In the genomic region with DNA sequence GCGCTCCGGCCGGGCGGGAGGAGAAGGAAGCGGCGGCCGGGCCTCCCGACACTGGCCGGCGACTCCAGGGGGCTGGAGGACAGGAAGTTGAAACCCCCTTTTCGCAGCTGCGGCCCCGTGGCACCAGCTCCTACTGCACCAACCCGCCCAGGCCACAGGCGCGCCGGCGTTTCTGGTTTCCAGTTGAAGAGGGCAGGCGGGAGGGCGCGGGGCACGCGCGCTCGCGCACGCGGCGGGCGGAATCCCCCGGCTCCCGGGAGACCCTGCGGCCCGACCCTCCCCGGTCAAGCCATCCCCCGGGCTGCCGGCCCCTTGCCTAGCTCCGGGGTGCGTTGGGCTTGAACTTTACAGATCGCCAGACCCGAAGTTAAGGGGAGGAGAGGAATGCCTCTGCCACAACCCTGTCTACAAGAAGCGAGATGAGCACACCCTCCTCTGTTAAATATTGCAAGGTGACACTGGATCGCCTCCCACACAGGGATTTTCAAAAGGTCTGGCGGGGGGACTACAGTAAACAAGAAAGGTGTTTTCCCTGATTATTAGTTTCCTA, we compare ENCODE assay signal across 9 cellular contexts. TPM values are rescaled to one million over a fixed set of nuclear protein-coding genes. Genes with fewer than 3 reads are reported as not detected.
DNase-seq lines count a peak whose midpoint lies in the region; ATAC-seq, FAIRE-seq and TF ChIP-seq lines count a peak whose summit lies in the region.
"Had no signal": no experiment of that assay in that cellular context is flagged by ENCODE, and none has a peak within 500 bp of the region (broad histone marks: within the 10 kb centered on the region; RNA-seq: fewer than 3 reads in every experiment).

No MANE protein-coding gene starts in this region.

- H3K27me3 ChIP-seq in keratinocyte (ENCODE audit: control insufficient read depth, extremely low read depth, insufficient read depth, low read length), result no peaks in the 10 kb centered on the region

- H3K27me3 Mint-ChIP-seq in WTC11 (ENCODE audit: low read depth), result no peaks in the 10 kb centered on the region

- peaks cover 55% of the 10 kb centered on the region for H3K4me1 Mint-ChIP-seq in WTC11

- no peaks in the 10 kb centered on the region for H3K9me3 ChIP-seq in keratinocyte (ENCODE audit: control insufficient read depth, low read depth, low read length)

- peaks cover 7% of the 10 kb centered on the region for H3K36me3 Mint-ChIP-seq in WTC11

- H3K4me2 ChIP-seq in keratinocyte (ENCODE audit: control insufficient read depth, extremely low read depth, insufficient read depth, low read depth, low read length), result peak overlapping the region; percentile 85

- H3K9me3 Mint-ChIP-seq in WTC11, result no peaks in the 10 kb centered on the region

- H4K20me1 ChIP-seq in keratinocyte (ENCODE audit: control insufficient read depth, extremely low read depth, insufficient read depth, low read length), result no peaks in the 10 kb centered on the region

- peak overlapping the region; percentile 74 to 95 (median 90) for H3K4me3 ChIP-seq in keratinocyte (ENCODE audit: control insufficient read depth in 2 of 3, extremely low read depth in 1 of 3, insufficient read depth in 2 of 3, low read depth in 1 of 3, low read length in 3 of 3)

- peak overlapping the region; percentile 73 for H2AFZ ChIP-seq in keratinocyte (ENCODE audit: control insufficient read depth, low read length)

- no peaks in the 10 kb centered on the region for H3K36me3 ChIP-seq in keratinocyte (ENCODE audit: control insufficient read depth in 2 of 2, extremely low read depth in 1 of 2, insufficient read depth in 2 of 2, low read length in 2 of 2)

- peak; percentile 75 for DNase-seq in ELF-1 (ENCODE audit: low read depth, low spot score)
- peak; percentile 43 to 50 for DNase-seq in Kasumi-1 (lab: John Stamatoyannopoulos, UW)
- peak; percentile 74 for DNase-seq in WTC11 (ENCODE audit: low spot score)
- DNase-seq in central memory CD4-positive, alpha-beta T cell, result peak; percentile 54
- DNase-seq in keratinocyte (ENCODE audit: low read depth, low spot score), result no peak
- peak; percentile 22 to 50 for DNase-seq in stimulated activated CD4-positive, alpha-beta T cell treated with anti-CD3 and anti-CD28 coated beads, Interleukin-15, amount 100 ng/mL, for 1 hour (ENCODE audit: low read depth in 1 of 2, low spot score in 1 of 2)
- DNase-seq in NCI-H1694 (lab: John Stamatoyannopoulos, UW), result no peak

- peaks cover 30% of the 10 kb centered on the region for H3K79me2 ChIP-seq in keratinocyte (ENCODE audit: control insufficient read depth, insufficient read depth, low read length)

- peak; percentile 35 for ATAC-seq in GM21717 (IDR thresholded peaks at IDR 0.05; ENCODE audit: unreplicated experiment)
- ATAC-seq in WTC11, result peak; percentile 5

- dilution Hi-C loops in keratinocyte (cut with MboI; ENCODE audit: extremely low pct_ligation_motif_present, low sequenced_read_pairs), result no loop called here

- H3K9ac ChIP-seq in keratinocyte (ENCODE audit: control insufficient read depth, extremely low read depth, insufficient read depth, low read length), result peak overlapping the region; percentile 89

- peak overlapping the region; percentile 91 for H3K27ac ChIP-seq in keratinocyte (ENCODE audit: control insufficient read depth, insufficient read depth, low read length)

- H3K4me1 ChIP-seq in keratinocyte (ENCODE audit: control insufficient read depth, extremely low read depth, insufficient read depth, low read length), result peaks cover 37% of the 10 kb centered on the region

- POLR2A ChIA-PET in WTC11 (lab: Charles Lee), result interaction anchor here (1.1 kb wide), 1 partner anchor 86 kb away, joined by 3 read pairs; no protein-coding TSS in a partner anchor

- H3K9me1 ChIP-seq in keratinocyte (ENCODE audit: control insufficient read depth, extremely low read depth, insufficient read depth, low read length), result no peaks in the 10 kb centered on the region

- peak overlapping the region; percentile 91 for H3K4me3 Mint-ChIP-seq in WTC11

- FAIRE-seq in keratinocyte (lab: Jason Lieb, UNC), result no peak
- FAIRE-seq: islet of Langerhans had no signal

- CTCF ChIA-PET in WTC11 (lab: Charles Lee), result interaction anchor here (0.6 to 1.0 kb wide), 3 partner anchors 13 to 1999 kb away, joined by 3 read pairs; no protein-coding TSS in a partner anchor

- TF ChIP-seq CTCF in WTC11 (IDR thresholded peaks at IDR 0.05) (no peak), keratinocyte (optimal IDR thresholded peaks at IDR 0.05 in 1 of 3, IDR thresholded peaks at IDR 0.05 in 1 of 3, conservative IDR thresholded peaks at IDR 0.05 in 1 of 3; ENCODE audit: extremely low read depth in 1 of 3, insufficient read depth in 2 of 3, low read length in 3 of 3) (no peak)

- H3K27ac Mint-ChIP-seq in WTC11, result peak overlapping the region; percentile 99

TF ChIP-seq in WTC11, 78 proteins besides CTCF, POLR2A, EP300 and RAD21:
- TF ChIP-seq HMGXB4 (CRISPR knock-in tag; IDR thresholded peaks at IDR 0.05), result peak; percentile 9; the same call in 1 of the 2 replicates
- TF ChIP-seq E2F5 (CRISPR knock-in tag; IDR thresholded peaks at IDR 0.05), result peak; percentile 42
- TF ChIP-seq CREM (CRISPR knock-in tag; IDR thresholded peaks at IDR 0.05), result peak; percentile 45; the same call in 1 of the 2 replicates
- TF ChIP-seq ZNF532 (CRISPR knock-in tag; IDR thresholded peaks at IDR 0.05; ENCODE audit: borderline replicate concordance), result no peak

RNA-seq across cellular contexts. Expression of gene ELOVL6, which starts 1.5 kb away (rescaled TPM):
- total RNA-seq in WTC11 (2021), result 83.8 to 87.4 TPM (median 84.2 TPM) in 3 replicates
- 36.5 to 65.9 TPM (median 55.4 TPM) in 3 replicates for polyA plus RNA-seq in keratinocyte
- polyA plus RNA-seq in keratinocyte (2011; ENCODE audit: low read depth), result 9.8 TPM
- 38.2 and 46.5 TPM in 2 replicates for polyA plus RNA-seq in keratinocyte (2011; cell fraction: cytosol; rRNA removed)
- 41.9 and 48.5 TPM in 2 replicates for polyA plus RNA-seq in keratinocyte (2011; cell fraction: nucleus; rRNA removed)
- polyA plus RNA-seq in keratinocyte (2012; ENCODE audit: low replicate concordance), result 17.5 and 44.5 TPM in 2 replicates
- 23.6 to 79.7 TPM (median 42.3 TPM) in 3 replicates for polyA minus RNA-seq in keratinocyte
- polyA minus RNA-seq in keratinocyte (2011; cell fraction: cytosol; rRNA and poly(A)+ RNA removed), result 18.8 TPM
- polyA minus RNA-seq in keratinocyte (2011; cell fraction: nucleus; rRNA and poly(A)+ RNA removed), result 20.6 and 51.2 TPM in 2 replicates

Comparison
In these comparisons a context has a peak if more than half of its experiments do, and no peak if none do; other contexts are left out.
1. DNase-seq: peak in ELF-1 (single experiment), Kasumi-1 (2 of 2), WTC11 (single experiment), central memory CD4-positive, alpha-beta T cell (single experiment) and stimulated activated CD4-positive, alpha-beta T cell treated with anti-CD3 and anti-CD28 coated beads, Interleukin-15, amount 100 ng/mL, for 1 hour (2 of 2); none in keratinocyte (single experiment) and NCI-H1694 (single experiment).